29 cellular contexts compared by ENCODE assay signal in genomic region chr13:113540523-113540922, GRCh38.
"Had no signal": no experiment of that assay in that cellular context is flagged by ENCODE, and none has a peak within 500 bp of the region (broad histone marks: within the 10 kb centered on the region; RNA-seq: fewer than 3 reads in every experiment).

No MANE protein-coding gene starts in this region.

- H3K27ac Mint-ChIP-seq: activated CD4-positive, alpha-beta T cell treated with anti-CD3 and anti-CD28 coated beads, Interleukin-2, amount 10 ng/mL, durations not matched to agents 24 days and 14 days; activated CD8-positive, alpha-beta T cell treated with anti-CD3 and anti-CD28 coated beads for 36 hours; activated naive CD8-positive, alpha-beta T cell treated with anti-CD3 and anti-CD28 coated beads for 36 hours; activated T-cell treated with anti-CD3 and anti-CD28 coated beads, Interleukin-2, amount 50 U/mL, for 72 hours; activated T-helper 17 cell treated with anti-CD3 and anti-CD28 coated beads, Interleukin-2, amount 50 U/mL, for 72 hours had no signal

- H3K4me3 ChIP-seq: K562, SJCRH30, SK-N-MC had no signal

- DNase-seq: activated CD4-positive, alpha-beta T cell treated with anti-CD3 and anti-CD28 coated beads, Interleukin-2, amount 10 ng/mL, durations not matched to agents 24 days and 14 days; activated CD4-positive, alpha-beta T cell treated with anti-CD3 and anti-CD28 coated beads, Interleukin-2, amount 50 U/mL, for 4 hours; activated CD8-positive, alpha-beta T cell treated with anti-CD3 and anti-CD28 coated beads for 36 hours; activated effector memory CD4-positive, alpha-beta T cell treated with anti-CD3 and anti-CD28 coated beads, Interleukin-2, amount 50 U/mL, for 16 hours; activated naive CD4-positive, alpha-beta T cell; activated naive CD4-positive, alpha-beta T cell treated with anti-CD3 and anti-CD28 coated beads, Interleukin-2, amount 50 U/mL, for 16 hours; activated naive CD8-positive, alpha-beta T cell treated with anti-CD3 and anti-CD28 coated beads for 36 hours; activated T-cell treated with anti-CD3 and anti-CD28 coated beads, Interleukin-2, amount 50 U/mL, for 1 hour; activated T-cell treated with anti-CD3 and anti-CD28 coated beads, Interleukin-2, amount 50 U/mL, for 72 hours; amniotic stem cell; brain microvascular endothelial cell; NCI-H1092 treated with DMSO at 0.1 percent for 48 hours; NCI-H1417; NCI-H146; NCI-H187; NCI-H2029 treated with DMSO at 0.1 percent for 48 hours; NCI-H2107; NCI-H226; NCI-H446 treated with DMSO at 0.1 percent for 48 hours; NCI-H524; NCI-H69; SHP77; SJCRH30; T1000; WERI-Rb-1 had no signal

- H3K4me1 Mint-ChIP-seq: activated CD4-positive, alpha-beta T cell treated with anti-CD3 and anti-CD28 coated beads, Interleukin-2, amount 10 ng/mL, durations not matched to agents 24 days and 14 days; activated naive CD8-positive, alpha-beta T cell treated with anti-CD3 and anti-CD28 coated beads for 36 hours had no signal

- H3K27me3 ChIP-seq: brain microvascular endothelial cell, SJCRH30 had no signal

- H3K9me3 Mint-ChIP-seq: activated CD4-positive, alpha-beta T cell treated with anti-CD3 and anti-CD28 coated beads, Interleukin-2, amount 10 ng/mL, durations not matched to agents 24 days and 14 days; activated T-helper 17 cell treated with anti-CD3 and anti-CD28 coated beads, Interleukin-2, amount 50 U/mL, for 72 hours had no signal

- H3K27ac ChIP-seq: brain microvascular endothelial cell, SJCRH30, SK-N-MC, WERI-Rb-1 had no signal

- ATAC-seq: activated CD8-positive, alpha-beta T cell treated with anti-CD3 and anti-CD28 coated beads for 36 hours; activated T-cell treated with anti-CD3 and anti-CD28 coated beads, Interleukin-2, amount 50 U/mL, for 72 hours; activated T-helper 17 cell treated with anti-CD3 and anti-CD28 coated beads, Interleukin-2, amount 50 U/mL, for 72 hours; K562; Panc1 had no signal

- H3K4me3 Mint-ChIP-seq: activated CD4-positive, alpha-beta T cell treated with anti-CD3 and anti-CD28 coated beads, Interleukin-2, amount 10 ng/mL, durations not matched to agents 24 days and 14 days; activated CD8-positive, alpha-beta T cell treated with anti-CD3 and anti-CD28 coated beads for 36 hours; activated naive CD8-positive, alpha-beta T cell treated with anti-CD3 and anti-CD28 coated beads for 36 hours; activated T-cell treated with anti-CD3 and anti-CD28 coated beads, Interleukin-2, amount 50 U/mL, for 72 hours; activated T-helper 17 cell treated with anti-CD3 and anti-CD28 coated beads, Interleukin-2, amount 50 U/mL, for 72 hours had no signal

- H3K27me3 Mint-ChIP-seq: activated CD4-positive, alpha-beta T cell treated with anti-CD3 and anti-CD28 coated beads, Interleukin-2, amount 10 ng/mL, durations not matched to agents 24 days and 14 days; activated CD8-positive, alpha-beta T cell treated with anti-CD3 and anti-CD28 coated beads for 36 hours; activated naive CD8-positive, alpha-beta T cell treated with anti-CD3 and anti-CD28 coated beads for 36 hours; activated T-helper 17 cell treated with anti-CD3 and anti-CD28 coated beads, Interleukin-2, amount 50 U/mL, for 72 hours had no signal

- H3K9me3 ChIP-seq: SJCRH30 had no signal
